ENCODE assay signal across 11 cellular contexts in the genomic region with DNA sequence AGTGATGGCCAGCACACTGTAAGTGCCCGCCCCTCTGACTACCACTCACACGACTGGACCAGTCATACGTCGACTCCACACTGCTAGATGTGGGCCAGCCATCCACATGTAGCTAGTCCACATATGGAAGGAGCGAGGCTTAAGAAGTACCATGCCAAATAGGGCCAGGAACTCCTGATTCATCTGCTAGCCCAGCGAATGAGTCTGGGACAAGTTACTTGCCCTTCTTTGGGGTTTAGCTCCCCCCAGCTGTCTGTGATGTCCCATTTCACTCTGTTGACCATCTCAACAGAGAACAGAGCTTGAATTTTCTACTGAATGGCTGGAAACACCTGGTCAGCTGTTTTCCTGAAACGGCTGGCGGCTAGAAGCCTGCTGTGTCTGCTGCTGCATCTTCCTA. TPM values are rescaled to one million over a fixed set of nuclear protein-coding genes. Genes with fewer than 3 reads are reported as not detected.
DNase-seq lines count a peak whose midpoint lies in the region; ATAC-seq and TF ChIP-seq lines count a peak whose summit lies in the region.
"Had no signal": no experiment of that assay in that cellular context is flagged by ENCODE, and none has a peak within 500 bp of the region (broad histone marks: within the 10 kb centered on the region; RNA-seq: fewer than 3 reads in every experiment).

No MANE protein-coding gene starts in this region.

- no peak for ATAC-seq in SK-N-SH treated with all-trans-retinoic acid at 6 μM for 48 hours
- ATAC-seq in upper lobe of left lung (ENCODE audit: low FRiP score in 2 of 2) = no peak
- ATAC-seq: pancreas had no signal

- no peaks in the 10 kb centered on the region for H3K9me3 Mint-ChIP-seq in endothelial cell (ENCODE audit: unreplicated experiment)
- no peaks in the 10 kb centered on the region for H3K9me3 Mint-ChIP-seq in nephron

- DNase-seq in SK-N-SH (no peak), endothelial cell (ENCODE audit: low spot score) (no peak), upper lobe of left lung (no peak), NCI-H748 treated with DMSO at 0.1 percent for 48 hours (lab: John Stamatoyannopoulos, UW) (no peak), OCI-LY7 (ENCODE audit: low spot score) (no peak)
- DNase-seq in activated CD8-positive, alpha-beta memory T cell treated with anti-CD3 and anti-CD28 coated beads, Interleukin-2, amount 50 U/mL, for 48 hours = no peak
- DNase-seq: NCI-H2107, pancreas had no signal

- peaks cover 24 to 35% of the 10 kb centered on the region in 2 experiments; a peak in 3 of 4 replicates for H3K4me1 ChIP-seq in SK-N-SH (ENCODE audit: control insufficient read depth in 1 of 2, insufficient read depth in 2 of 2, low read depth in 1 of 2, low read length in 1 of 2)
- peaks cover 66 to 91% (median 76%) of the 10 kb centered on the region in 4 donors for H3K4me1 ChIP-seq in upper lobe of left lung
- peaks cover 42% of the 10 kb centered on the region for H3K4me1 ChIP-seq in OCI-LY7 (ENCODE audit: insufficient read depth, low read length, poor library complexity, severe bottlenecking)

- H3K9me3 ChIP-seq in SK-N-SH = no peaks in the 10 kb centered on the region
- no peaks in the 10 kb centered on the region for H3K9me3 ChIP-seq in upper lobe of left lung
- no peaks in the 10 kb centered on the region for H3K9me3 ChIP-seq in OCI-LY7 (ENCODE audit: low read length)
- H3K9me3 ChIP-seq: pancreas had no signal

- WGBS in SK-N-SH (ENCODE audit: low lambda C conversion rate) = 92% methylated on average over 7 of the region's 8 CpGs
- 79 to 81% methylated on average over 5 to 8 of the region's 8 CpGs for WGBS in upper lobe of left lung, 2 donors

- H3K27ac ChIP-seq in SK-N-SH (ENCODE audit: low read depth in 2 of 2, low read length in 1 of 2) = 0 out of 4 replicates have a peak overlapping the region, but pooled peaks of 1 of the 2 experiments have one; percentile 17
- peak overlapping the region; percentile 67 to 94 (median 84) for H3K27ac ChIP-seq in upper lobe of left lung
- no peak overlapping the region for H3K27ac ChIP-seq in OCI-LY7 (ENCODE audit: low read depth, low read length, poor library complexity, severe bottlenecking)
- H3K27ac ChIP-seq: 22Rv1 had no signal

- H3F3A ChIP-seq in SK-N-SH (replicated peaks; ENCODE audit: insufficient read depth) = peaks cover 10% of the 10 kb centered on the region

- H3K4me2 ChIP-seq in SK-N-SH (0 out of 2 replicates have a peak overlapping the region, but pooled peaks have one; percentile 5), OCI-LY7 (ENCODE audit: low read length) (no peak overlapping the region)

- TF ChIP-seq EP300 in SK-N-SH (IDR thresholded peaks at IDR 0.05; ENCODE audit: borderline replicate concordance in 1 of 2, low read depth in 1 of 2, low read length in 1 of 2) (no peak), upper lobe of left lung (IDR thresholded peaks at IDR 0.05) (no peak)

- peak overlapping the region; percentile 10 for H3K27ac Mint-ChIP-seq in endothelial cell (ENCODE audit: unreplicated experiment)
- peak overlapping the region; percentile 87 to 99 (median 99) for H3K27ac Mint-ChIP-seq in nephron

- H3K79me2 ChIP-seq in SK-N-SH (ENCODE audit: insufficient read depth) (peaks cover 95% of the 10 kb centered on the region), OCI-LY7 (ENCODE audit: insufficient read depth, low read depth, low read length) (peaks cover 29% of the 10 kb centered on the region; the same call in 1 of the 2 replicates)

- POLR2A ChIA-PET in SK-N-SH (lab: Yijun Ruan, JAX) (no interaction called here), OCI-LY7 (lab: Charles Lee) (interaction anchor here (0.6 to 3.8 kb wide), 3 partner anchors 10 to 50 kb away, joined by 3 to 32 read pairs (median 16); no protein-coding TSS in a partner anchor)

- H3K9me2 ChIP-seq in SK-N-SH = no peaks in the 10 kb centered on the region
- H3K9me2 ChIP-seq in OCI-LY7 (ENCODE audit: insufficient read depth, low read length) = no peaks in the 10 kb centered on the region

- TF ChIP-seq RAD21 in SK-N-SH (IDR thresholded peaks at IDR 0.05; ENCODE audit: low read length) = no peak

- H3K36me3 Mint-ChIP-seq in endothelial cell (ENCODE audit: low read depth, unreplicated experiment) = peaks cover 6% of the 10 kb centered on the region
- H3K36me3 Mint-ChIP-seq in nephron (ENCODE audit: low read depth) = no peaks in the 10 kb centered on the region

- H3K4me3 Mint-ChIP-seq in endothelial cell (ENCODE audit: unreplicated experiment) (no peak overlapping the region), nephron (peak overlapping the region in 2 of 3 experiments; percentile 12 to 53)

- TF ChIP-seq CTCF in SK-N-SH (IDR thresholded peaks at IDR 0.05) = no peak
- TF ChIP-seq CTCF in endothelial cell (IDR thresholded peaks at IDR 0.05; ENCODE audit: unreplicated experiment) = no peak
- TF ChIP-seq CTCF in nephron (IDR thresholded peaks at IDR 0.05; ENCODE audit: unreplicated experiment in 3 of 3) = no peak
- TF ChIP-seq CTCF in upper lobe of left lung (IDR thresholded peaks at IDR 0.05) = no peak
- no peak for TF ChIP-seq CTCF in OCI-LY7 (conservative IDR thresholded peaks at IDR 0.05; ENCODE audit: low read length)

- no peak overlapping the region for H2AFZ ChIP-seq in SK-N-SH (ENCODE audit: low read depth)
- H2AFZ ChIP-seq in OCI-LY7 (ENCODE audit: low read length) = no peak overlapping the region

- H3K4me1 Mint-ChIP-seq in endothelial cell (ENCODE audit: unreplicated experiment) (peaks cover 58% of the 10 kb centered on the region), nephron (peaks cover 80% of the 10 kb centered on the region)

- intact Hi-C loops in OCI-LY7 (cut with micrococcal nuclease; ENCODE audit: unreplicated experiment) = no loop called here

- no peak for TF ChIP-seq POLR2A in upper lobe of left lung (IDR thresholded peaks at IDR 0.05)

- H4K20me1 ChIP-seq in SK-N-SH (ENCODE audit: insufficient read depth) (peaks cover 11% of the 10 kb centered on the region; the same call in 1 of the 2 replicates), OCI-LY7 (ENCODE audit: insufficient read depth, low read length) (peaks cover 4% of the 10 kb centered on the region; the same call in 1 of the 2 replicates)

- peaks cover 0 to 2% of the 10 kb centered on the region in 2 experiments for H3K36me3 ChIP-seq in SK-N-SH (replicated peaks in 1 of 2; ENCODE audit: control insufficient read depth in 1 of 2, insufficient read depth in 2 of 2, low read length in 1 of 2)
- H3K36me3 ChIP-seq in upper lobe of left lung = peaks cover 0 to 7% (median 3%) of the 10 kb centered on the region in 4 donors
- H3K36me3 ChIP-seq in OCI-LY7 (ENCODE audit: insufficient read depth, low read length) = no peaks in the 10 kb centered on the region
- H3K36me3 ChIP-seq: pancreas had no signal

- BruUV-seq in OCI-LY7 (replicated peaks; lab: Mats Ljungman, UMichigan) = no TSS peak

- H3K27me3 ChIP-seq in SK-N-SH (ENCODE audit: insufficient read depth) = no peaks in the 10 kb centered on the region
- no peaks in the 10 kb centered on the region for H3K27me3 ChIP-seq in upper lobe of left lung
- H3K27me3 ChIP-seq: pancreas had no signal

- CTCF ChIA-PET in SK-N-SH (lab: Yijun Ruan, JAX) = interaction anchor here (0.7 to 31.9 kb wide), 5 partner anchors 12 to 499 kb away, joined by 3 to 860 read pairs (median 3); no protein-coding TSS in a partner anchor
- CTCF ChIA-PET in OCI-LY7 (lab: Charles Lee; ENCODE audit: unreplicated experiment) = interaction anchor here (0.7 kb wide), 1 partner anchor 22 kb away, joined by 3 read pairs; no protein-coding TSS in a partner anchor

- peaks cover 10% of the 10 kb centered on the region for H3K27me3 Mint-ChIP-seq in endothelial cell (ENCODE audit: unreplicated experiment)
- H3K27me3 Mint-ChIP-seq in nephron (ENCODE audit: low read depth) = peaks cover 9% of the 10 kb centered on the region

- no peak overlapping the region for H3K4me3 ChIP-seq in SK-N-SH (ENCODE audit: low read depth in 2 of 2, low read length in 1 of 2)
- H3K4me3 ChIP-seq in upper lobe of left lung = no peak overlapping the region
- H3K4me3 ChIP-seq in OCI-LY7 (ENCODE audit: low read depth, low read length, poor library complexity, severe bottlenecking) = no peak overlapping the region
- H3K4me3 ChIP-seq: pancreas had no signal

- H3K9ac ChIP-seq in SK-N-SH = no peak overlapping the region

TF ChIP-seq in SK-N-SH, 30 proteins besides CTCF, POLR2A, EP300 and RAD21:
- TF ChIP-seq YY1 (IDR thresholded peaks at IDR 0.05; ENCODE audit: low read depth) (no peak), POLR2AphosphoS5 (IDR thresholded peaks at IDR 0.05; ENCODE audit: low read depth, low read length) (no peak), NFIC (IDR thresholded peaks at IDR 0.05; ENCODE audit: borderline replicate concordance) (no peak)
TF ChIP-seq in SK-N-SH: peak in this region for 0.

RNA-seq across cellular contexts. Expression of gene CSRP1, which starts 5.8 kb away (rescaled TPM):
- polyA plus RNA-seq in SK-N-SH (2012; rRNA removed) = 317 and 373 TPM in 2 replicates
- 237 and 288 TPM in 2 replicates for polyA plus RNA-seq in SK-N-SH (2012; cell fraction: cytosol; rRNA removed)
- polyA plus RNA-seq in SK-N-SH (2012; cell fraction: nucleus; rRNA removed) = 358 and 396 TPM in 2 replicates
- 111 TPM for total RNA-seq in endothelial cell (ENCODE audit: unreplicated experiment)
- 100 to 1,000 TPM; 200 to 495 (median 327) TPM for total RNA-seq in upper lobe of left lung
- total RNA-seq in OCI-LY7 (2014; rRNA removed; shearing (Covaris generic)) = 46.4 and 52.8 TPM in 2 replicates
- 72.2 and 89.8 TPM in 2 replicates for total RNA-seq in OCI-LY7 (2022)

RNA-seq across cellular contexts. Expression of gene PHLDA3, which starts 32.2 kb away (rescaled TPM):
- 105 and 108 TPM in 2 replicates for polyA plus RNA-seq in SK-N-SH (2012; rRNA removed)
- polyA plus RNA-seq in SK-N-SH (2012; cell fraction: cytosol; rRNA removed) = 46.1 and 93.3 TPM in 2 replicates
- polyA plus RNA-seq in SK-N-SH (2012; cell fraction: nucleus; rRNA removed) = 94.2 and 108 TPM in 2 replicates
- total RNA-seq in endothelial cell (ENCODE audit: unreplicated experiment) = 25.0 TPM
- 100 to 1,000 TPM in 3 of 6 donors, 10 to 100 TPM in 3; 45.1 to 211 (median 88.1) TPM for total RNA-seq in upper lobe of left lung
- total RNA-seq in OCI-LY7 (2014; rRNA removed; shearing (Covaris generic)) = not detected in 2 replicates
- total RNA-seq in OCI-LY7 (2022) = not detected in 2 replicates

RNA-seq across cellular contexts. Expression of gene NAV1, which starts 37.8 kb away (rescaled TPM):
- 13.3 and 16.1 TPM in 2 replicates for polyA plus RNA-seq in SK-N-SH (2012; rRNA removed)
- 11.1 and 14.3 TPM in 2 replicates for polyA plus RNA-seq in SK-N-SH (2012; cell fraction: cytosol; rRNA removed)
- 39.7 and 44.9 TPM in 2 replicates for polyA plus RNA-seq in SK-N-SH (2012; cell fraction: nucleus; rRNA removed)
- 101 TPM for total RNA-seq in endothelial cell (ENCODE audit: unreplicated experiment)
- total RNA-seq in upper lobe of left lung = 10 to 100 TPM; 15.2 to 41.0 (median 24.1) TPM
- total RNA-seq in OCI-LY7 (2014; rRNA removed; shearing (Covaris generic)) = 2.5 and 4.2 TPM in 2 replicates
- total RNA-seq in OCI-LY7 (2022) = 19.8 and 20.7 TPM in 2 replicates

Comparison
In these comparisons a context has a peak if more than half of its experiments do, and no peak if none do; other contexts are left out.
1. RNA of gene PHLDA3, which starts 32.2 kb away (total RNA-seq): 45.1 to 211 TPM in upper lobe of left lung and 25.0 TPM in endothelial cell (single experiment); not detected in OCI-LY7; every median in the first group is over 10 times any median in the second.